ENCODE assay signal across 35 cellular contexts in the genomic region with DNA sequence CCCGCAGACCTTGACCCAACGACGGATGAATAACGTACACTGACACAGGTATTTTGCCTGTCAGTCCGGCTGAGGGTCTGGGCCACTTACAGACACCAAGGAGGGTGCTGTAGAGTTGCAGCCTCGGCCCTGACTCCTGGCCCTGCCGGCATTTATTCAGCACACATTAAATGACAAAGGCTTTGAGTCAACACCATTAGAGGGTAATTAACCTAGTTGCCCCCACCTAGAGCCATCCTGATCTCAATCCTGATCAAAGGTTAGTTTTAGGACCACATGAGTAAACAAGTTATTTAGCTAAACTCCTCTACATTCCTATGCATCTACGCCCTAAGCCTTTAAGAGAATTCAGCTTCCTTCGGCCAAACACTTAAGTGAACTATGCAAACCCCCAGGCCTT. TPM values are rescaled to one million over a fixed set of nuclear protein-coding genes. Genes with fewer than 3 reads are reported as not detected.
"Had no signal": no experiment of that assay in that cellular context is flagged by ENCODE, and none has a peak within 500 bp of the region (broad histone marks: within the 10 kb centered on the region; RNA-seq: fewer than 3 reads in every experiment).

No MANE protein-coding gene starts in this region.

- FAIRE-seq: astrocyte, bronchial epithelial cell had no signal

- H3K27ac Mint-ChIP-seq: activated CD4-positive, alpha-beta memory T cell treated with anti-CD3 and anti-CD28 coated beads for 36 hours; activated CD4-positive, alpha-beta T cell treated with anti-CD3 and anti-CD28 coated beads for 36 hours; activated CD4-positive, alpha-beta T cell treated with anti-CD3 and anti-CD28 coated beads, Interleukin-2, amount 10 ng/mL, durations not matched to agents 24 days and 14 days; activated naive CD4-positive, alpha-beta T cell treated with anti-CD3 and anti-CD28 coated beads, Interleukin-2, amount 10 ng/mL, durations not matched to agents 7 days and 5 days; activated naive CD4-positive, alpha-beta T cell treated with anti-CD3 and anti-CD28 coated beads, Interleukin-2, amount 50 U/mL, for 72 hours; activated naive CD8-positive, alpha-beta T cell treated with anti-CD3 and anti-CD28 coated beads, Interleukin-2, amount 10 ng/mL, durations not matched to agents 7 days and 5 days; activated T-cell treated with anti-CD3 and anti-CD28 coated beads, Interleukin-2, amount 50 U/mL, for 24 hours; activated T-cell treated with anti-CD3 and anti-CD28 coated beads, Interleukin-2, amount 50 U/mL, for 72 hours; dendritic cell treated with granulocyte-macrophage colony-stimulating factor and Interleukin-4, amounts not matched to agents 40 ng/mL and 50 ng/mL, for 4 days; T-helper 2 cell treated with Interferon-gamma antibody and Interleukin-4, amounts not matched to agents 5 μg/mL and 100 μg/mL, for 36 hours had no signal

- H3K36me3 ChIP-seq: brain microvascular endothelial cell, esophagus muscularis mucosa, gastrocnemius medialis, heart left ventricle, WERI-Rb-1 had no signal

- H3K36me3 Mint-ChIP-seq: activated CD4-positive, alpha-beta memory T cell treated with anti-CD3 and anti-CD28 coated beads for 36 hours; activated naive CD4-positive, alpha-beta T cell treated with anti-CD3 and anti-CD28 coated beads, Interleukin-2, amount 10 ng/mL, durations not matched to agents 7 days and 5 days; activated naive CD8-positive, alpha-beta T cell treated with anti-CD3 and anti-CD28 coated beads, Interleukin-2, amount 10 ng/mL, durations not matched to agents 7 days and 5 days had no signal

- H3K9me3 ChIP-seq: esophagus muscularis mucosa, gastrocnemius medialis, heart left ventricle had no signal

- H3K4me3 ChIP-seq: coronary artery, dorsolateral prefrontal cortex, esophagus muscularis mucosa, gastrocnemius medialis, heart left ventricle had no signal

- H3K27me3 Mint-ChIP-seq: activated CD4-positive, alpha-beta memory T cell treated with anti-CD3 and anti-CD28 coated beads for 36 hours; activated CD4-positive, alpha-beta T cell treated with anti-CD3 and anti-CD28 coated beads for 36 hours; activated T-cell treated with anti-CD3 and anti-CD28 coated beads, Interleukin-2, amount 50 U/mL, for 24 hours; central memory CD8-positive, alpha-beta T cell; dendritic cell treated with granulocyte-macrophage colony-stimulating factor and Interleukin-4, amounts not matched to agents 40 ng/mL and 50 ng/mL, for 4 days; T-helper 17 cell had no signal

- H3K4me1 Mint-ChIP-seq: activated CD4-positive, alpha-beta T cell treated with anti-CD3 and anti-CD28 coated beads for 36 hours; activated CD4-positive, alpha-beta T cell treated with anti-CD3 and anti-CD28 coated beads, Interleukin-2, amount 10 ng/mL, durations not matched to agents 24 days and 14 days; activated naive CD4-positive, alpha-beta T cell treated with anti-CD3 and anti-CD28 coated beads, Interleukin-2, amount 10 ng/mL, durations not matched to agents 7 days and 5 days; activated naive CD8-positive, alpha-beta T cell treated with anti-CD3 and anti-CD28 coated beads, Interleukin-2, amount 10 ng/mL, durations not matched to agents 7 days and 5 days; central memory CD8-positive, alpha-beta T cell; T-helper 17 cell had no signal

- H3K9me3 Mint-ChIP-seq: activated CD4-positive, alpha-beta memory T cell treated with anti-CD3 and anti-CD28 coated beads for 36 hours; activated CD4-positive, alpha-beta T cell treated with anti-CD3 and anti-CD28 coated beads, Interleukin-2, amount 10 ng/mL, durations not matched to agents 24 days and 14 days; activated naive CD4-positive, alpha-beta T cell treated with anti-CD3 and anti-CD28 coated beads, Interleukin-2, amount 10 ng/mL, durations not matched to agents 7 days and 5 days; activated naive CD8-positive, alpha-beta T cell treated with anti-CD3 and anti-CD28 coated beads, Interleukin-2, amount 10 ng/mL, durations not matched to agents 7 days and 5 days; activated T-cell treated with anti-CD3 and anti-CD28 coated beads, Interleukin-2, amount 50 U/mL, for 24 hours; activated T-cell treated with anti-CD3 and anti-CD28 coated beads, Interleukin-2, amount 50 U/mL, for 72 hours; central memory CD8-positive, alpha-beta T cell; T-helper 2 cell treated with Interferon-gamma antibody and Interleukin-4, amounts not matched to agents 5 μg/mL and 100 μg/mL, for 36 hours had no signal

- H3K4me3 Mint-ChIP-seq: activated CD4-positive, alpha-beta memory T cell treated with anti-CD3 and anti-CD28 coated beads for 36 hours; activated CD4-positive, alpha-beta T cell treated with anti-CD3 and anti-CD28 coated beads for 36 hours; activated CD4-positive, alpha-beta T cell treated with anti-CD3 and anti-CD28 coated beads, Interleukin-2, amount 10 ng/mL, durations not matched to agents 24 days and 14 days; activated naive CD4-positive, alpha-beta T cell treated with anti-CD3 and anti-CD28 coated beads, Interleukin-2, amount 10 ng/mL, durations not matched to agents 7 days and 5 days; activated naive CD8-positive, alpha-beta T cell treated with anti-CD3 and anti-CD28 coated beads, Interleukin-2, amount 10 ng/mL, durations not matched to agents 7 days and 5 days; activated T-cell treated with anti-CD3 and anti-CD28 coated beads, Interleukin-2, amount 50 U/mL, for 24 hours; activated T-cell treated with anti-CD3 and anti-CD28 coated beads, Interleukin-2, amount 50 U/mL, for 72 hours; central memory CD8-positive, alpha-beta T cell; dendritic cell treated with granulocyte-macrophage colony-stimulating factor and Interleukin-4, amounts not matched to agents 40 ng/mL and 50 ng/mL, for 4 days; T-helper 17 cell; T-helper 2 cell treated with Interferon-gamma antibody and Interleukin-4, amounts not matched to agents 5 μg/mL and 100 μg/mL, for 36 hours had no signal

- H3K27me3 ChIP-seq: brain microvascular endothelial cell, dorsolateral prefrontal cortex, esophagus muscularis mucosa, gastrocnemius medialis, heart left ventricle had no signal

- H3K27ac ChIP-seq: brain microvascular endothelial cell, coronary artery, dorsolateral prefrontal cortex, esophagus muscularis mucosa, foreskin keratinocyte, gastrocnemius medialis, heart left ventricle, WERI-Rb-1 had no signal

- DNase-seq: activated CD4-positive, alpha-beta memory T cell treated with anti-CD3 and anti-CD28 coated beads for 36 hours; activated CD4-positive, alpha-beta T cell treated with anti-CD3 and anti-CD28 coated beads for 36 hours; activated CD4-positive, alpha-beta T cell treated with anti-CD3 and anti-CD28 coated beads, Interleukin-2, amount 10 ng/mL, durations not matched to agents 24 days and 14 days; activated CD4-positive, CD25-positive, alpha-beta regulatory T cell; activated CD4-positive, CD25-positive, alpha-beta regulatory T cell treated with anti-CD3 and anti-CD28 coated beads, Interleukin-2, amount 50 U/mL, for 72 hours; activated CD8-positive, alpha-beta memory T cell treated with anti-CD3 and anti-CD28 coated beads, Interleukin-2, amount 50 U/mL, for 48 hours; activated gamma-delta T cell; activated naive CD4-positive, alpha-beta T cell; activated naive CD4-positive, alpha-beta T cell treated with anti-CD3 and anti-CD28 coated beads, Interleukin-2, amount 10 ng/mL, durations not matched to agents 7 days and 5 days; activated naive CD8-positive, alpha-beta T cell treated with anti-CD3 and anti-CD28 coated beads, Interleukin-2, amount 10 ng/mL, durations not matched to agents 7 days and 5 days; activated T-cell treated with anti-CD3 and anti-CD28 coated beads for 4 hours; activated T-cell treated with anti-CD3 and anti-CD28 coated beads, Interleukin-2, amount 50 U/mL, for 24 hours; activated T-cell treated with anti-CD3 and anti-CD28 coated beads, Interleukin-2, amount 50 U/mL, for 72 hours; amniotic stem cell; anterior cingulate cortex; brain microvascular endothelial cell; dorsolateral prefrontal cortex; effector memory CD4-positive, alpha-beta T cell; erythroblast; gastrocnemius medialis; glutamatergic neuron; heart left ventricle; T-helper 1 cell; T-helper 17 cell; T1000; WERI-Rb-1 had no signal

- H3K4me1 ChIP-seq: foreskin keratinocyte had no signal

- ATAC-seq: activated CD4-positive, alpha-beta T cell treated with anti-CD3 and anti-CD28 coated beads for 36 hours; activated naive CD4-positive, alpha-beta T cell treated with anti-CD3 and anti-CD28 coated beads, Interleukin-2, amount 50 U/mL, for 72 hours; activated T-cell treated with anti-CD3 and anti-CD28 coated beads, Interleukin-2, amount 50 U/mL, for 72 hours; gastrocnemius medialis; heart left ventricle; T-helper 17 cell had no signal

RNA-seq across cellular contexts. Expression of gene SRSF12, which starts 16.1 kb away (rescaled TPM):
- total RNA-seq: activated naive CD8-positive, alpha-beta T cell treated with anti-CD3 and anti-CD28 coated beads, Interleukin-2, amount 10 ng/mL, durations not matched to agents 7 days and 5 days; T-helper 17 cell had no signal
